Comparison of ENCODE assay signal across 8 cellular contexts in genomic region chr6:73675466-73676098, GRCh38. TPM values are rescaled to one million over a fixed set of nuclear protein-coding genes. Genes with fewer than 3 reads are reported as not detected.
DNase-seq lines count a peak whose midpoint lies in the region; ATAC-seq, FAIRE-seq and TF ChIP-seq lines count a peak whose summit lies in the region.

No MANE protein-coding gene starts in this region.

- peak; percentile 72 for TF ChIP-seq RAD21 in HepG2 (CRISPR knock-in tag; IDR thresholded peaks at IDR 0.05)

- H3K9me3 ChIP-seq in HepG2 (ENCODE audit: low read length) = no peaks in the 10 kb centered on the region

- H3K4me3 ChIP-seq in AG09309 (ENCODE audit: control insufficient read depth, low read depth, low read length) (no peak overlapping the region), HepG2 (replicated peaks in 1 of 3; ENCODE audit: insufficient read depth in 1 of 3, low read depth in 2 of 3, low read length in 3 of 3) (no peak overlapping the region)

- intact Hi-C loops in HepG2 (cut with micrococcal nuclease; ENCODE audit: unreplicated experiment) = loop anchor here (1.0 kb wide), 1 partner anchor 58 kb away; no protein-coding TSS in a partner anchor

- FAIRE-seq in GM18507 (lab: Jason Lieb, UNC) (peak; percentile 92), HepG2 (lab: Jason Lieb, UNC) (peak; percentile 93)

- ATAC-seq in HG02938 (IDR thresholded peaks at IDR 0.05; ENCODE audit: unreplicated experiment) (peak; percentile 98), HepG2 (peak; percentile 99)

- TF ChIP-seq EP300 in HepG2 (IDR thresholded peaks at IDR 0.05; ENCODE audit: low read depth in 2 of 2, low read length in 2 of 2) (no peak), HepG2 (CRISPR knock-in tag; IDR thresholded peaks at IDR 0.05; ENCODE audit: borderline replicate concordance) (no peak)

- DNase-seq in AG09309 (ENCODE audit: low read depth) (peak; percentile 24), GM18507 (ENCODE audit: extremely low spot score, insufficient read length, low read depth) (peak; percentile 28), NCI-H2171 (lab: John Stamatoyannopoulos, UW) (peak; percentile 8), cerebellar cortex (ENCODE audit: low spot score) (peak; percentile 66), HepG2 (ENCODE audit: low spot score) (peak; percentile 71)
- peak; percentile 62 for DNase-seq in activated CD4-positive, CD25-positive, alpha-beta regulatory T cell treated with anti-CD3 and anti-CD28 coated beads, Interleukin-2, amount 50 U/mL, for 16 hours (ENCODE audit: low read depth, low spot score)
- DNase-seq in stimulated activated CD4-positive, alpha-beta T cell treated with anti-CD3 and anti-CD28 coated beads, TNF-alpha, amount 100 ng/mL, for 48 hours (ENCODE audit: low read depth in 3 of 3) = peak in 2 of 3 donors; percentile 61 to 71

- 25% methylated on average over 4 of the region's 4 CpGs for WGBS in HepG2 (ENCODE audit: low lambda C conversion rate)

- POLR2A ChIA-PET in HepG2 (lab: Yijun Ruan, JAX) = interaction anchor here (1.8 kb wide), 1 partner anchor 21 kb away, joined by 12 read pairs; the partner anchor contains the start of gene SLC17A5

- in situ Hi-C loops in HepG2 (cut with HindIII; ENCODE audit: extremely low pct_ligation_motif_present, low pct_unique_long_range_greater_than_20kb) = loop anchor here (5.0 kb wide), 1 partner anchor 57 kb away; no protein-coding TSS in a partner anchor

- H3K4me1 ChIP-seq in HepG2 (ENCODE audit: insufficient read depth, low read length) = no peaks in the 10 kb centered on the region

- H3K4me2 ChIP-seq in HepG2 (ENCODE audit: low read depth, low read length) = no peak overlapping the region

- H2AFZ ChIP-seq in HepG2 (ENCODE audit: low read length) = no peak overlapping the region

- CTCF ChIA-PET in HepG2 (lab: Yijun Ruan, JAX; ENCODE audit: low intra/inter-chr PET ratio, low total read pairs) = interaction anchor here (0.7 to 2.4 kb wide), 2 partner anchors 57 to 64 kb away, joined by 5 to 60 read pairs; no protein-coding TSS in a partner anchor

- no peak overlapping the region for H3K27ac ChIP-seq in HepG2 (ENCODE audit: extremely low read length, insufficient read depth, low read length)

- BruUV-seq in HepG2 (replicated peaks; lab: Mats Ljungman, UMichigan) = no TSS peak

- H3K79me2 ChIP-seq in HepG2 (ENCODE audit: insufficient read depth, low read length) = no peaks in the 10 kb centered on the region

- no peak for TF ChIP-seq POLR2A in HepG2 (IDR thresholded peaks at IDR 0.05; ENCODE audit: insufficient read depth in 1 of 2, low read depth in 2 of 2, low read length in 2 of 2)

- no peaks in the 10 kb centered on the region for H3K36me3 ChIP-seq in HepG2 (replicated peaks in 1 of 2; ENCODE audit: control insufficient read depth in 1 of 2, insufficient read depth in 2 of 2, low read length in 2 of 2)

- no peaks in the 10 kb centered on the region for H4K20me1 ChIP-seq in HepG2 (ENCODE audit: insufficient read depth, low read length)

- TF ChIP-seq CTCF in AG09309 (IDR thresholded peaks at IDR 0.05; ENCODE audit: control insufficient read depth, insufficient read depth, low read depth, low read length, missing control alignments) (peak; percentile 93), HepG2 (CRISPR knock-in tag; IDR thresholded peaks at IDR 0.05) (peak; percentile 91)

- no peak overlapping the region for H3K9ac ChIP-seq in HepG2 (ENCODE audit: insufficient read depth, low read depth, low read length)

- H3K27me3 ChIP-seq in HepG2 (ENCODE audit: control insufficient read depth in 1 of 2, insufficient read depth in 2 of 2, low read length in 2 of 2) = peaks cover 2 to 3% of the 10 kb centered on the region in 2 experiments; a peak in 1 of 5 replicates

TF ChIP-seq in HepG2, 621 proteins besides CTCF, POLR2A, EP300 and RAD21 (continues in another document):
- peak; percentile 80; the same call in 1 of the 2 replicates for TF ChIP-seq ZNF232 (CRISPR knock-in tag; IDR thresholded peaks at IDR 0.05; ENCODE audit: borderline replicate concordance)
- TF ChIP-seq ELF3 (CRISPR knock-in tag; IDR thresholded peaks at IDR 0.05) = peak; percentile 24; the same call in 1 of the 2 replicates
- peak; percentile 4; the same call in 1 of the 2 replicates for TF ChIP-seq CEBPB (IDR thresholded peaks at IDR 0.05; ENCODE audit: borderline replicate concordance, low read depth, low read length)
- TF ChIP-seq TEAD3 (CRISPR knock-in tag; optimal IDR thresholded peaks at IDR 0.05; ENCODE audit: borderline replicate concordance) = peak; percentile 19
- peak in 1 of 2 experiments; percentile 38; a peak in 1 of 4 replicates for TF ChIP-seq ATF4 (CRISPR knock-in tag; IDR thresholded peaks at IDR 0.05)

RNA-seq across cellular contexts. Expression of gene CD109, which starts 20.4 kb away (rescaled TPM):
- total RNA-seq in HepG2 (2016; rRNA removed; fragmentation: Illumina TruSeq; extraction: Trizol) = 0.52 and 0.93 TPM in 2 replicates
- total RNA-seq in HepG2 (2016; cell fraction: cytosol; rRNA removed; fragmentation: Illumina TruSeq; extraction: Trizol; ENCODE audit: low read depth) = 0.10 and 0.18 TPM in 2 replicates
- total RNA-seq in HepG2 (2016; cell fraction: insoluble cytoplasmic fraction; rRNA removed; fragmentation: Illumina TruSeq; extraction: Trizol) = 0.70 and 0.82 TPM in 2 replicates
- total RNA-seq in HepG2 (2016; cell fraction: membrane; rRNA removed; fragmentation: Illumina TruSeq; extraction: Trizol) = 0.17 and 0.25 TPM in 2 replicates
- total RNA-seq in HepG2 (2016; cell fraction: nucleus; rRNA removed; fragmentation: Illumina TruSeq; extraction: Trizol) = 2.2 and 2.4 TPM in 2 replicates
- polyA plus RNA-seq in HepG2 (2011; rRNA removed) = 1.7 and 2.1 TPM in 2 replicates
- polyA plus RNA-seq in HepG2 (2011; cell fraction: cytosol; rRNA removed) = 0.98 and 1.5 TPM in 2 replicates
- 0.93 and 1.00 TPM in 2 replicates for polyA plus RNA-seq in HepG2 (2011; cell fraction: nucleus; rRNA removed)
- polyA plus RNA-seq in HepG2 (2012) = 1.0 and 1.1 TPM in 2 replicates
- polyA plus RNA-seq in HepG2 (2016; cell fraction: cytosol; fragmentation: Illumina TruSeq; extraction: Trizol; ENCODE audit: low read depth) = 0.01 and 0.02 TPM in 2 replicates
- polyA plus RNA-seq in HepG2 (2016; cell fraction: insoluble cytoplasmic fraction; fragmentation: Illumina TruSeq; extraction: Trizol; ENCODE audit: low read depth) = 0.32 and 0.53 TPM in 2 replicates
- polyA plus RNA-seq in HepG2 (2016; cell fraction: membrane; fragmentation: Illumina TruSeq; extraction: Trizol; ENCODE audit: low read depth) = 0.07 and 0.09 TPM in 2 replicates
- 1.1 and 1.2 TPM in 2 replicates for polyA plus RNA-seq in HepG2 (2016; cell fraction: nucleus; fragmentation: Illumina TruSeq; extraction: Trizol; ENCODE audit: insufficient read depth, low read depth)
- 1.7 and 14.6 TPM in 2 replicates for polyA minus RNA-seq in HepG2 (2011; rRNA and poly(A)+ RNA removed; ENCODE audit: low replicate concordance)
- polyA minus RNA-seq in HepG2 (2011; cell fraction: cytosol; rRNA and poly(A)+ RNA removed) = 2.8 and 4.2 TPM in 2 replicates
- polyA minus RNA-seq in HepG2 (2011; cell fraction: nucleus; rRNA and poly(A)+ RNA removed) = 4.1 and 4.4 TPM in 2 replicates

RNA-seq across cellular contexts. Expression of gene SLC17A5, which starts 21.8 kb away (rescaled TPM):
- total RNA-seq in HepG2 (2016; rRNA removed; fragmentation: Illumina TruSeq; extraction: Trizol) = 13.6 and 20.5 TPM in 2 replicates
- total RNA-seq in HepG2 (2016; cell fraction: cytosol; rRNA removed; fragmentation: Illumina TruSeq; extraction: Trizol; ENCODE audit: low read depth) = 3.7 and 4.7 TPM in 2 replicates
- 13.3 and 21.0 TPM in 2 replicates for total RNA-seq in HepG2 (2016; cell fraction: insoluble cytoplasmic fraction; rRNA removed; fragmentation: Illumina TruSeq; extraction: Trizol)
- total RNA-seq in HepG2 (2016; cell fraction: membrane; rRNA removed; fragmentation: Illumina TruSeq; extraction: Trizol) = 9.9 and 11.7 TPM in 2 replicates
- 16.3 and 20.4 TPM in 2 replicates for total RNA-seq in HepG2 (2016; cell fraction: nucleus; rRNA removed; fragmentation: Illumina TruSeq; extraction: Trizol)
- 13.3 and 18.3 TPM in 2 replicates for polyA plus RNA-seq in HepG2 (2011; rRNA removed)
- 12.6 and 15.5 TPM in 2 replicates for polyA plus RNA-seq in HepG2 (2011; cell fraction: cytosol; rRNA removed)
- 2.8 and 4.1 TPM in 2 replicates for polyA plus RNA-seq in HepG2 (2011; cell fraction: nucleus; rRNA removed)
- polyA plus RNA-seq in HepG2 (2012) = 10.0 and 11.8 TPM in 2 replicates
- 1.8 and 2.4 TPM in 2 replicates for polyA plus RNA-seq in HepG2 (2016; cell fraction: cytosol; fragmentation: Illumina TruSeq; extraction: Trizol; ENCODE audit: low read depth)
- 10.8 and 11.9 TPM in 2 replicates for polyA plus RNA-seq in HepG2 (2016; cell fraction: insoluble cytoplasmic fraction; fragmentation: Illumina TruSeq; extraction: Trizol; ENCODE audit: low read depth)
- polyA plus RNA-seq in HepG2 (2016; cell fraction: membrane; fragmentation: Illumina TruSeq; extraction: Trizol; ENCODE audit: low read depth) = 5.8 and 6.1 TPM in 2 replicates
- 19.5 and 20.0 TPM in 2 replicates for polyA plus RNA-seq in HepG2 (2016; cell fraction: nucleus; fragmentation: Illumina TruSeq; extraction: Trizol; ENCODE audit: insufficient read depth, low read depth)
- 13.3 and 27.2 TPM in 2 replicates for polyA minus RNA-seq in HepG2 (2011; rRNA and poly(A)+ RNA removed; ENCODE audit: low replicate concordance)
- 13.9 and 15.0 TPM in 2 replicates for polyA minus RNA-seq in HepG2 (2011; cell fraction: cytosol; rRNA and poly(A)+ RNA removed)
- 10.9 and 14.3 TPM in 2 replicates for polyA minus RNA-seq in HepG2 (2011; cell fraction: nucleus; rRNA and poly(A)+ RNA removed)

Comparison
In these comparisons a context has a peak if more than half of its experiments do, and no peak if none do; other contexts are left out.
1. DNase-seq: peak in every context shown above with its lines; median percentile 71 in HepG2; 66 in cerebellar cortex; 66 in stimulated activated CD4-positive, alpha-beta T cell treated with anti-CD3 and anti-CD28 coated beads, TNF-alpha, amount 100 ng/mL, for 48 hours; 62 in activated CD4-positive, CD25-positive, alpha-beta regulatory T cell treated with anti-CD3 and anti-CD28 coated beads, Interleukin-2, amount 50 U/mL, for 16 hours; 28 in GM18507; 24 in AG09309; 8 in NCI-H2171.